In genomic region chr1:53111073-53111556, GRCh38 we compare ENCODE assay signal across 1 cellular context.
TF ChIP-seq lines count a peak whose summit lies in the region.

No MANE protein-coding gene starts in this region.

TF ChIP-seq in HepG2, 621 proteins besides CTCF, POLR2A, EP300 and RAD21 (continued from another document):
- TF ChIP-seq KDM3A (CRISPR knock-in tag; IDR thresholded peaks at IDR 0.05; ENCODE audit: low read depth): 0 out of 2 replicates have a peak, but pooled peaks have one; percentile 17
- no peak for TF ChIP-seq ZNF616 (CRISPR knock-in tag; IDR thresholded peaks at IDR 0.05; ENCODE audit: low read depth)
- TF ChIP-seq ZNF709 (CRISPR knock-in tag; IDR thresholded peaks at IDR 0.05): no peak
- TF ChIP-seq SNAPC5 (CRISPR knock-in tag; IDR thresholded peaks at IDR 0.05; ENCODE audit: borderline replicate concordance): no peak
- TF ChIP-seq ZNF260 (CRISPR knock-in tag; IDR thresholded peaks at IDR 0.05; ENCODE audit: borderline replicate concordance, low read depth): no peak
- TF ChIP-seq ZXDC (CRISPR knock-in tag; IDR thresholded peaks at IDR 0.05): no peak
- no peak for TF ChIP-seq CREB3 (CRISPR knock-in tag; IDR thresholded peaks at IDR 0.05)
- TF ChIP-seq ZNF549 (CRISPR knock-in tag; IDR thresholded peaks at IDR 0.05): no peak
- 0 out of 2 replicates have a peak, but pooled peaks have one; percentile 49 for TF ChIP-seq ZNF816 (CRISPR knock-in tag; IDR thresholded peaks at IDR 0.05; ENCODE audit: borderline replicate concordance)
- no peak; the same call in 1 of the 2 replicates for TF ChIP-seq YEATS4 (CRISPR knock-in tag; IDR thresholded peaks at IDR 0.05; ENCODE audit: borderline replicate concordance)
- TF ChIP-seq MEF2D (CRISPR knock-in tag; IDR thresholded peaks at IDR 0.05): peak; percentile 86
- no peak for TF ChIP-seq NFE2L1 (CRISPR knock-in tag; IDR thresholded peaks at IDR 0.05; ENCODE audit: borderline replicate concordance)
- TF ChIP-seq ATF1 (CRISPR knock-in tag; IDR thresholded peaks at IDR 0.05): no peak
- TF ChIP-seq ZNF788 (CRISPR knock-in tag; IDR thresholded peaks at IDR 0.05; ENCODE audit: borderline replicate concordance): peak; percentile 48; the same call in 1 of the 2 replicates
- TF ChIP-seq ZEB1 (IDR thresholded peaks at IDR 0.05; ENCODE audit: insufficient replicate concordance, low read depth): no peak
- 0 out of 2 replicates have a peak, but pooled peaks have one; percentile 40 for TF ChIP-seq KAT8 (CRISPR knock-in tag; IDR thresholded peaks at IDR 0.05)
- no peak for TF ChIP-seq EZH2 (conservative IDR thresholded peaks at IDR 0.05; ENCODE audit: low read depth, low read length)
- no peak for TF ChIP-seq ZNF674 (CRISPR knock-in tag; IDR thresholded peaks at IDR 0.05; ENCODE audit: low read depth)
- peak; percentile 35; the same call in 1 of the 2 replicates for TF ChIP-seq AHDC1 (CRISPR knock-in tag; IDR thresholded peaks at IDR 0.05; ENCODE audit: borderline replicate concordance)
- no peak; the same call in 1 of the 2 replicates for TF ChIP-seq MTERF4 (CRISPR knock-in tag; IDR thresholded peaks at IDR 0.05)
- no peak for TF ChIP-seq NAIF1 (CRISPR knock-in tag; IDR thresholded peaks at IDR 0.05; ENCODE audit: borderline replicate concordance)
- TF ChIP-seq SIN3A (IDR thresholded peaks at IDR 0.05; ENCODE audit: borderline replicate concordance, low read depth, low read length): no peak
- TF ChIP-seq ZNF281 (CRISPR knock-in tag; IDR thresholded peaks at IDR 0.05; ENCODE audit: borderline replicate concordance): no peak
- 0 out of 2 replicates have a peak, but pooled peaks have one; percentile 30 for TF ChIP-seq ZNF34 (CRISPR knock-in tag; IDR thresholded peaks at IDR 0.05; ENCODE audit: borderline replicate concordance)
- no peak for TF ChIP-seq SYNCRIP (IDR thresholded peaks at IDR 0.05; ENCODE audit: insufficient read depth, low read depth, low read length)
- no peak for TF ChIP-seq ZKSCAN1 (IDR thresholded peaks at IDR 0.05; ENCODE audit: low read length)
- 0 out of 2 replicates have a peak, but pooled peaks have one; percentile 76 for TF ChIP-seq ZNF607 (CRISPR knock-in tag; IDR thresholded peaks at IDR 0.05; ENCODE audit: borderline replicate concordance)
- no peak for TF ChIP-seq IRX3 (CRISPR knock-in tag; IDR thresholded peaks at IDR 0.05; ENCODE audit: borderline replicate concordance, low read depth)
